19 cellular contexts compared by ENCODE assay signal in the genomic region with DNA sequence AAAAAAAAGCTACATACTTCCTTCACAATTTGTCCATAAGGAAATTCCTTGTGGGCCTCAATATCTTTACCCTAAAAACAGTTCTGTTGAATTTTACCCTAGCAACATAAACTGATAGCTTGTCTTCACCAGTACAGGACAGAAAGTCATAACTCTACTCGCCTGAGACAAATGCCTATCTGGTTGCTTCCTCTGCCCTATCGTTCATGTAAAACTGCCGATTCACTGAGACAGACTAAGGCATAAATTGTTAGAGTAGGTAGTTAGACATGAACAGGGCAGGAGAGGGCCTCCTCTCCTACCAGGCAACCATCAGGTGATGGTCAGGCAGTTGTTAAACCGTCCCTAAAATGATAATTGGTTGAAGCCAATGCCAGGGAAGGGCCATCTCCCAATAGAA. TPM values are rescaled to one million over a fixed set of nuclear protein-coding genes. Genes with fewer than 3 reads are reported as not detected.
DNase-seq lines count a peak whose midpoint lies in the region; ATAC-seq and TF ChIP-seq lines count a peak whose summit lies in the region.
"Had no signal": no experiment of that assay in that cellular context is flagged by ENCODE, and none has a peak within 500 bp of the region (broad histone marks: within the 10 kb centered on the region; RNA-seq: fewer than 3 reads in every experiment).

No MANE protein-coding gene starts in this region.

- H2AFZ ChIP-seq in PC-3 (ENCODE audit: low read length) = peak overlapping the region; percentile 78; the same call in 1 of the 2 replicates

- H3K9me3 Mint-ChIP-seq in Caco-2 (ENCODE audit: unreplicated experiment) (peaks cover 9% of the 10 kb centered on the region), osteocyte (ENCODE audit: unreplicated experiment) (peaks cover 4% of the 10 kb centered on the region)
- no peaks in the 10 kb centered on the region for H3K9me3 Mint-ChIP-seq in activated naive CD4-positive, alpha-beta T cell treated with anti-CD3 and anti-CD28 coated beads, Interleukin-2, amount 10 ng/mL, durations not matched to agents 7 days and 5 days
- H3K9me3 Mint-ChIP-seq: central memory CD8-positive, alpha-beta T cell had no signal

- H3K36me3 Mint-ChIP-seq in Caco-2 (ENCODE audit: insufficient read depth, unreplicated experiment) = peaks cover 18% of the 10 kb centered on the region
- H3K36me3 Mint-ChIP-seq in osteocyte (ENCODE audit: unreplicated experiment) = peaks cover 5% of the 10 kb centered on the region
- H3K36me3 Mint-ChIP-seq in activated naive CD4-positive, alpha-beta T cell treated with anti-CD3 and anti-CD28 coated beads, Interleukin-2, amount 10 ng/mL, durations not matched to agents 7 days and 5 days = no peaks in the 10 kb centered on the region

- H3K27me3 ChIP-seq in Caco-2 (replicated peaks; ENCODE audit: control insufficient read depth, insufficient read depth, low read length) = no peaks in the 10 kb centered on the region
- no peaks in the 10 kb centered on the region for H3K27me3 ChIP-seq in PC-3 (ENCODE audit: low read length)
- H3K27me3 ChIP-seq: BE2C, testis had no signal

- CTCF ChIA-PET in Caco-2 (lab: Charles Lee) = interaction anchor here (0.6 to 1.3 kb wide), 2 partner anchors 51 to 257 kb away, joined by 3 read pairs; a partner anchor contains a TSS
- CTCF ChIA-PET in PC-3 (lab: Charles Lee) = no interaction called here
- CTCF ChIA-PET in activated naive CD4-positive, alpha-beta T cell treated with anti-CD3 and anti-CD28 coated beads, Interleukin-2, amount 10 ng/mL, durations not matched to agents 7 days and 5 days (lab: Charles Lee) = interaction anchor here (0.8 kb wide), 1 partner anchor 10 kb away, joined by 3 read pairs; no protein-coding TSS in a partner anchor

- H3K4me3 Mint-ChIP-seq in Caco-2 (ENCODE audit: unreplicated experiment) (peak overlapping the region; percentile 63), osteocyte (ENCODE audit: unreplicated experiment) (no peak overlapping the region)
- no peak overlapping the region for H3K4me3 Mint-ChIP-seq in activated naive CD4-positive, alpha-beta T cell treated with anti-CD3 and anti-CD28 coated beads, Interleukin-2, amount 10 ng/mL, durations not matched to agents 7 days and 5 days
- H3K4me3 Mint-ChIP-seq: activated B cell treated with CpG ODN at 0.5 μM for 24 hours; central memory CD8-positive, alpha-beta T cell had no signal

- H3K27ac Mint-ChIP-seq in Caco-2 (ENCODE audit: unreplicated experiment) = peak overlapping the region; percentile 93
- H3K27ac Mint-ChIP-seq in osteocyte (ENCODE audit: unreplicated experiment) = peak overlapping the region; percentile 99
- H3K27ac Mint-ChIP-seq in activated naive CD4-positive, alpha-beta T cell treated with anti-CD3 and anti-CD28 coated beads, Interleukin-2, amount 10 ng/mL, durations not matched to agents 7 days and 5 days = no peak overlapping the region
- H3K27ac Mint-ChIP-seq: activated naive CD4-positive, alpha-beta T cell treated with anti-CD3 and anti-CD28 coated beads, Interleukin-2, amount 50 U/mL, for 72 hours had no signal

- H3K9me3 ChIP-seq in Caco-2 (no peaks in the 10 kb centered on the region), PC-3 (ENCODE audit: low read length) (no peaks in the 10 kb centered on the region)
- H3K9me3 ChIP-seq: BE2C, testis had no signal

- no peak for DNase-seq in Caco-2
- no peak for DNase-seq in PC-3
- DNase-seq in erythroblast (lab: John Stamatoyannopoulos, UW) = peak; percentile 45 to 73
- no peak for DNase-seq in osteocyte (ENCODE audit: extremely low spot score, unreplicated experiment)
- DNase-seq in activated naive CD4-positive, alpha-beta T cell treated with anti-CD3 and anti-CD28 coated beads, Interleukin-2, amount 10 ng/mL, durations not matched to agents 7 days and 5 days = no peak
- no peak for DNase-seq in NCI-H2081 treated with DMSO at 0.1 percent for 48 hours (lab: John Stamatoyannopoulos, UW)
- DNase-seq: activated B cell treated with CpG ODN at 0.5 μM for 24 hours; BE2C; DMS53; NCI-H1417; NCI-H446; stimulated activated CD4-positive, alpha-beta T cell treated with anti-CD3 and anti-CD28 coated beads, Interleukin-12 subunit alpha, Interleukin-12 subunit beta, amount 100 ng/mL, for 4 hours; testis had no signal

- BruUV-seq in Caco-2 (replicated peaks; lab: Mats Ljungman, UMichigan) (TSS peak; percentile 90), PC-3 (replicated peaks; lab: Mats Ljungman, UMichigan) (no TSS peak)

- TF ChIP-seq POLR2A in erythroblast (IDR thresholded peaks at IDR 0.05; ENCODE audit: low read length) = no peak

- H3K4me1 Mint-ChIP-seq in Caco-2 (ENCODE audit: low read depth, unreplicated experiment) = peaks cover 37% of the 10 kb centered on the region
- H3K4me1 Mint-ChIP-seq in osteocyte (ENCODE audit: unreplicated experiment) = peaks cover 55% of the 10 kb centered on the region
- H3K4me1 Mint-ChIP-seq in activated naive CD4-positive, alpha-beta T cell treated with anti-CD3 and anti-CD28 coated beads, Interleukin-2, amount 10 ng/mL, durations not matched to agents 7 days and 5 days = peaks cover 20% of the 10 kb centered on the region
- H3K4me1 Mint-ChIP-seq: central memory CD8-positive, alpha-beta T cell had no signal

- TF ChIP-seq CTCF in Caco-2 (IDR thresholded peaks at IDR 0.05; ENCODE audit: insufficient read depth in 1 of 2, low read depth in 1 of 2, low read length in 1 of 2, severe bottlenecking in 1 of 2, unreplicated experiment in 1 of 2) = no peak
- no peak for TF ChIP-seq CTCF in PC-3 (conservative IDR thresholded peaks at IDR 0.05; ENCODE audit: low read depth, low read length)
- no peak for TF ChIP-seq CTCF in osteocyte (IDR thresholded peaks at IDR 0.05)

- no peaks in the 10 kb centered on the region for H3K27me3 Mint-ChIP-seq in Caco-2 (ENCODE audit: insufficient read depth, unreplicated experiment)
- no peaks in the 10 kb centered on the region for H3K27me3 Mint-ChIP-seq in osteocyte (ENCODE audit: unreplicated experiment)
- H3K27me3 Mint-ChIP-seq in activated naive CD4-positive, alpha-beta T cell treated with anti-CD3 and anti-CD28 coated beads, Interleukin-2, amount 10 ng/mL, durations not matched to agents 7 days and 5 days = peaks cover 48% of the 10 kb centered on the region
- H3K27me3 Mint-ChIP-seq: activated B cell treated with CpG ODN at 0.5 μM for 24 hours had no signal

- no peaks in the 10 kb centered on the region; the same call in 1 of the 2 replicates for H3K36me3 ChIP-seq in Caco-2 (ENCODE audit: control insufficient read depth, insufficient read depth, low read length)
- no peaks in the 10 kb centered on the region for H3K36me3 ChIP-seq in PC-3 (ENCODE audit: low read depth, low read length)
- H3K36me3 ChIP-seq: BE2C had no signal

- H3K4me2 ChIP-seq in PC-3 (ENCODE audit: low read length) = peak overlapping the region; percentile 62; the same call in 1 of the 2 replicates

- peak overlapping the region; percentile 17; the same call in 1 of the 2 replicates for H3K9ac ChIP-seq in PC-3 (ENCODE audit: low read length)

- H3K79me2 ChIP-seq in PC-3 (ENCODE audit: low read length) = no peaks in the 10 kb centered on the region

- H3K9me2 ChIP-seq in PC-3 (replicated peaks; ENCODE audit: low read length) = no peaks in the 10 kb centered on the region

- POLR2A ChIA-PET in Caco-2 (lab: Charles Lee) = interaction anchor here (1.0 to 1.3 kb wide), 4 partner anchors 51 to 291 kb away, joined by 3 to 8 read pairs (median 4); a partner anchor contains a TSS
- POLR2A ChIA-PET in PC-3 (lab: Charles Lee; ENCODE audit: unreplicated experiment) = interaction anchor here (0.6 to 1.1 kb wide), 2 partner anchors 22 to 51 kb away, joined by 13 to 15 read pairs; a partner anchor contains a TSS

- H3K4me3 ChIP-seq in Caco-2 (ENCODE audit: low read depth, low read length) (no peak overlapping the region), PC-3 (ENCODE audit: low read length) (no peak overlapping the region)
- H3K4me3 ChIP-seq: testis had no signal

- H3K4me1 ChIP-seq in Caco-2 (peaks cover 50% of the 10 kb centered on the region), PC-3 (ENCODE audit: insufficient read depth, low read length) (peaks cover 40% of the 10 kb centered on the region)
- H3K4me1 ChIP-seq: BE2C had no signal

- ATAC-seq in PC-3 (no peak), GM19324 (IDR thresholded peaks at IDR 0.05; ENCODE audit: low FRiP score, unreplicated experiment) (no peak), HG02678 (IDR thresholded peaks at IDR 0.05; ENCODE audit: unreplicated experiment) (no peak)
- ATAC-seq: activated naive CD4-positive, alpha-beta T cell treated with anti-CD3 and anti-CD28 coated beads, Interleukin-2, amount 50 U/mL, for 72 hours had no signal

- intact Hi-C loops in Caco-2 (cut with micrococcal nuclease; ENCODE audit: unreplicated experiment) (loop anchor here (1.0 to 5.0 kb wide), 7 partner anchors 21 to 1579 kb away; a partner anchor contains a TSS), PC-3 (cut with micrococcal nuclease) (loop anchor here (1.0 to 5.0 kb wide), 3 partner anchors 24 to 91 kb away; no protein-coding TSS in a partner anchor)

- H4K20me1 ChIP-seq in PC-3 (ENCODE audit: low read length) = no peaks in the 10 kb centered on the region

- peaks cover 6% of the 10 kb centered on the region for H3F3A ChIP-seq in PC-3 (ENCODE audit: low read length, unreplicated experiment)

- H3K27ac ChIP-seq in PC-3 (ENCODE audit: low read length) = peak overlapping the region; percentile 87

RNA-seq across cellular contexts. Expression of a gene that starts 25.0 kb away (rescaled TPM):
- 1.5 and 1.8 TPM in 2 replicates for total RNA-seq in Caco-2 (2022)
- total RNA-seq in PC-3 (2014; rRNA removed) = 5.0 and 7.1 TPM in 2 replicates
- 19.9 and 22.7 TPM in 2 replicates for total RNA-seq in osteocyte

RNA-seq across cellular contexts. Expression of a gene that starts 25.1 kb away (rescaled TPM):
- total RNA-seq in Caco-2 (2022) = not detected in 2 replicates
- not detected in 2 replicates for total RNA-seq in PC-3 (2014; rRNA removed)
- not detected in 2 replicates for total RNA-seq in osteocyte
- total RNA-seq: activated B cell treated with CpG ODN at 0.5 μM for 24 hours; activated naive CD4-positive, alpha-beta T cell treated with anti-CD3 and anti-CD28 coated beads, Interleukin-2, amount 50 U/mL, for 72 hours; lung microvascular endothelial cell; omental fat pad; testis had no signal

RNA-seq across cellular contexts. Expression of a gene that starts 39.6 kb away (rescaled TPM):
- total RNA-seq in Caco-2 (2022) = 4.3 and 5.4 TPM in 2 replicates
- total RNA-seq in PC-3 (2014; rRNA removed) = 14.1 and 19.6 TPM in 2 replicates
- 20.4 and 21.5 TPM in 2 replicates for total RNA-seq in osteocyte

RNA-seq across cellular contexts. Expression of a gene that starts 51.0 kb away (rescaled TPM):
- total RNA-seq in Caco-2 (2022) = 0.43 and 0.56 TPM in 2 replicates
- 6.9 and 8.6 TPM in 2 replicates for total RNA-seq in PC-3 (2014; rRNA removed)
- 8.8 and 11.0 TPM in 2 replicates for total RNA-seq in osteocyte

Comparison
In these comparisons a context has a peak if more than half of its experiments do, and no peak if none do; other contexts are left out.
1. DNase-seq: peak in erythroblast (2 of 2); none in Caco-2 (0 of 2), PC-3 (single experiment), osteocyte (single experiment), activated naive CD4-positive, alpha-beta T cell treated with anti-CD3 and anti-CD28 coated beads, Interleukin-2, amount 10 ng/mL, durations not matched to agents 7 days and 5 days (single experiment) and NCI-H2081 treated with DMSO at 0.1 percent for 48 hours (single experiment).